8 cellular contexts compared by ENCODE assay signal in genomic region chr2:219560037-219560892, GRCh38. TPM values are rescaled to one million over a fixed set of nuclear protein-coding genes. Genes with fewer than 3 reads are reported as not detected.
DNase-seq lines count a peak whose midpoint lies in the region; ATAC-seq and TF ChIP-seq lines count a peak whose summit lies in the region.

No MANE protein-coding gene starts in this region.

- ATAC-seq in HG03460 (IDR thresholded peaks at IDR 0.05; ENCODE audit: unreplicated experiment), result peak; percentile 61
- peak; percentile 61 to 66 for ATAC-seq in naive thymus-derived CD8-positive, alpha-beta T cell

- DNase-seq in chondrocyte (ENCODE audit: low spot score) (no peak), superior temporal gyrus (ENCODE audit: extremely low spot score) (no peak), GF-D8 (lab: John Stamatoyannopoulos, UW) (no peak), NK-92 (lab: John Stamatoyannopoulos, UW; ENCODE audit: unreplicated experiment) (no peak), amygdala (lab: John Stamatoyannopoulos, UW) (no peak)
- DNase-seq in naive thymus-derived CD8-positive, alpha-beta T cell, result peak in 5 of 10 donors; percentile 17 to 40 (median 36)

- no peak overlapping the region for H3K27ac Mint-ChIP-seq in chondrocyte (ENCODE audit: unreplicated experiment)
- no peak overlapping the region for H3K27ac Mint-ChIP-seq in naive thymus-derived CD8-positive, alpha-beta T cell

- H3K36me3 Mint-ChIP-seq in chondrocyte (ENCODE audit: low read depth), result peaks cover 17% of the 10 kb centered on the region
- no peaks in the 10 kb centered on the region for H3K36me3 Mint-ChIP-seq in naive thymus-derived CD8-positive, alpha-beta T cell

- H3K27ac ChIP-seq in DOHH2 (ENCODE audit: low read depth, low read length), result no peak overlapping the region

- H3F3A ChIP-seq in DOHH2 (ENCODE audit: control insufficient read depth, insufficient read depth), result no peaks in the 10 kb centered on the region

- H3K27me3 ChIP-seq in DOHH2 (ENCODE audit: control insufficient read depth, low read length), result no peaks in the 10 kb centered on the region

- H3K9me2 ChIP-seq in DOHH2 (replicated peaks; ENCODE audit: control insufficient read depth, low read length), result no peaks in the 10 kb centered on the region

- no peak overlapping the region for H3K4me3 Mint-ChIP-seq in chondrocyte (ENCODE audit: unreplicated experiment)
- no peak overlapping the region for H3K4me3 Mint-ChIP-seq in naive thymus-derived CD8-positive, alpha-beta T cell

- H3K9me3 Mint-ChIP-seq in chondrocyte (ENCODE audit: low read depth), result no peaks in the 10 kb centered on the region
- no peaks in the 10 kb centered on the region for H3K9me3 Mint-ChIP-seq in naive thymus-derived CD8-positive, alpha-beta T cell

- H4K20me1 ChIP-seq in DOHH2 (ENCODE audit: control insufficient read depth, insufficient read depth, low read depth, low read length), result no peaks in the 10 kb centered on the region

- peaks cover 13% of the 10 kb centered on the region for H3K4me1 Mint-ChIP-seq in chondrocyte (ENCODE audit: low read depth)
- peaks cover 0 to 2% (median 0%) of the 10 kb centered on the region in 4 donors for H3K4me1 Mint-ChIP-seq in naive thymus-derived CD8-positive, alpha-beta T cell

- no peaks in the 10 kb centered on the region for H3K27me3 Mint-ChIP-seq in chondrocyte (ENCODE audit: low read depth)
- peaks cover 9 to 56% (median 11%) of the 10 kb centered on the region in 5 donors for H3K27me3 Mint-ChIP-seq in naive thymus-derived CD8-positive, alpha-beta T cell

- no peaks in the 10 kb centered on the region for H3K9me3 ChIP-seq in DOHH2 (ENCODE audit: control insufficient read depth, insufficient read depth, low read length)

- no peaks in the 10 kb centered on the region for H3K36me3 ChIP-seq in DOHH2 (ENCODE audit: control insufficient read depth, low read length)

- H3K4me3 ChIP-seq in DOHH2 (ENCODE audit: low read length), result no peak overlapping the region

- POLR2A ChIA-PET in naive thymus-derived CD8-positive, alpha-beta T cell (lab: Charles Lee), result interaction anchor here (1.0 to 2.1 kb wide), 2 partner anchors 9 to 18 kb away, joined by 3 to 4 read pairs; no protein-coding TSS in a partner anchor

- peak; percentile 74 for TF ChIP-seq CTCF in DOHH2 (IDR thresholded peaks at IDR 0.05; ENCODE audit: low read depth, low read length, poor library complexity, severe bottlenecking)
- peak; percentile 84 for TF ChIP-seq CTCF in chondrocyte (IDR thresholded peaks at IDR 0.05)

- H3K4me2 ChIP-seq in DOHH2 (ENCODE audit: low read length), result no peak overlapping the region

- H3K79me2 ChIP-seq in DOHH2 (ENCODE audit: control insufficient read depth, low read length), result no peaks in the 10 kb centered on the region

- H3K4me1 ChIP-seq in DOHH2 (ENCODE audit: control insufficient read depth, low read length), result no peaks in the 10 kb centered on the region

RNA-seq across cellular contexts. Expression of gene OBSL1, which starts 11.1 kb away (rescaled TPM):
- total RNA-seq in chondrocyte, result 103 to 143 TPM (median 111 TPM) in 3 replicates
- 1 to 10 TPM in 1 of 2 experiments, under 1 TPM in 1; 0.96 to 1.1 TPM for total RNA-seq in naive thymus-derived CD8-positive, alpha-beta T cell
- polyA plus RNA-seq in naive thymus-derived CD8-positive, alpha-beta T cell, result not detected

RNA-seq across cellular contexts. Expression of gene INHA, which starts 11.8 kb away (rescaled TPM):
- total RNA-seq in chondrocyte, result 1.0 to 2.7 TPM (median 1.7 TPM) in 3 replicates
- total RNA-seq in naive thymus-derived CD8-positive, alpha-beta T cell, result not detected
- not detected for polyA plus RNA-seq in naive thymus-derived CD8-positive, alpha-beta T cell

RNA-seq across cellular contexts. Expression of gene TMEM198, which starts 16.4 kb away (rescaled TPM):
- 3.6 to 6.1 TPM (median 4.8 TPM) in 3 replicates for total RNA-seq in chondrocyte
- total RNA-seq in naive thymus-derived CD8-positive, alpha-beta T cell, result under 1 TPM; 0.36 to 0.49 TPM
- polyA plus RNA-seq in naive thymus-derived CD8-positive, alpha-beta T cell, result under 1 TPM in 1 of 3 donors, not detected in 2; 0.21 TPM

RNA-seq across cellular contexts. Expression of gene CHPF, which starts 16.7 kb away (rescaled TPM):
- total RNA-seq in chondrocyte, result 273 to 276 TPM (median 273 TPM) in 3 replicates
- total RNA-seq in naive thymus-derived CD8-positive, alpha-beta T cell, result 1 to 10 TPM; 3.7 to 3.8 TPM
- polyA plus RNA-seq in naive thymus-derived CD8-positive, alpha-beta T cell, result 1 to 10 TPM; 3.8 to 4.2 (median 4.2) TPM

RNA-seq across cellular contexts. Expression of gene STK11IP, which starts 37.4 kb away (rescaled TPM):
- total RNA-seq in chondrocyte, result 25.5 to 31.9 TPM (median 28.5 TPM) in 3 replicates
- 10 to 100 TPM; 42.7 to 50.2 TPM for total RNA-seq in naive thymus-derived CD8-positive, alpha-beta T cell
- polyA plus RNA-seq in naive thymus-derived CD8-positive, alpha-beta T cell, result 1 to 10 TPM; 5.4 to 9.3 (median 6.6) TPM

Comparison
In these comparisons a context has a peak if more than half of its experiments do, and no peak if none do; other contexts are left out.
1. RNA of gene OBSL1, which starts 11.1 kb away (total RNA-seq): 103 to 143 TPM in chondrocyte; 0.96 to 1.1 TPM in naive thymus-derived CD8-positive, alpha-beta T cell; every median in the first group is over 10 times any median in the second.